8 cellular contexts compared by ENCODE assay signal in the genomic region with DNA sequence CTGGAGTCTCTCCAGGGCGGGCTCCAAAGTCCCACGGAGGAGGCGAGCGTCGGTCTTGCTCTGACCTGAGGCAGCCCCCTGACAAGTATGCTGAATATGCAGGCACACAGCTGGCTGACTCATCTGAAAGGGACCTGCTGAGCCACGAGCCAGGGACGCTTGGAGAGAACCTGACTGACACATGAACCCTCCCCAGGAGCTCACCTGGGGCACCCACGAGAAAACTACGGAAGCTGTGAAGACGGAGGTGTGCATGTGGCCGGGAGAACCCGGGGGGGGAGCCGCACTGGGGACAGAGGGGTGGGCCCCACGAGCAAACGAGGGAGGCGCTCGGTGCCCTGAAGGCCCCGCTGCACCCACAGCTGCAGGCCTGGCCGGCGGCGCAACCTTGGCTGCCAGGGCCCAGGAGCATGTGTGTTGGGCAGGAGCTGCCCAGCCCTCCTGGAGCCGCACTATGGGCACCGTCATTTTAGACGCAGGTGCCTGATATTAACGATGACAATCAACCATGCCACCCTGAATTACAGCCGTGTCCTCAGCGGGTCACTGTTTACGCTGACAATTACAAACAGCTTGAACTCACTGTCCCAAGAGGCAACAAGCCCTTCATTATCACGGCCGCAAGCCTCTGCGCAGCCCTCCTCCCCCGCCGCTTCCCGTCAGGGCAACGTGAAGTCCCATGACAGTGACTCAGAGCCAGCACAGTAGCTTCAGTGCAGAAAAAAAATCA.
A peak's percentile ranks its signal among the peaks of the same experiment; 100 is the strongest.
DNase-seq lines count a peak whose midpoint lies in the region; ATAC-seq and TF ChIP-seq lines count a peak whose summit lies in the region.

No MANE protein-coding gene starts in this region.

- peak overlapping the region; percentile 75 for H3K18ac ChIP-seq in IMR-90 (ENCODE audit: low read depth, low read length)

- H3K27me3 ChIP-seq in IMR-90 (ENCODE audit: control insufficient read depth, insufficient read depth, low read length): no peaks in the 10 kb centered on the region
- H3K27me3 ChIP-seq in heart right ventricle: peaks cover 0 to 3% (median 0%) of the 10 kb centered on the region in 7 donors

- TF ChIP-seq RAD21 in IMR-90 (IDR thresholded peaks at IDR 0.05; ENCODE audit: low read length): 0 out of 2 replicates have a peak, but pooled peaks have one; percentile 15

- peak overlapping the region; percentile 90; the same call in 1 of the 2 replicates for H3K23ac ChIP-seq in IMR-90 (ENCODE audit: low read depth, low read length)

- H3K27ac ChIP-seq in IMR-90 (ENCODE audit: insufficient read depth, low read length) (peak overlapping the region; percentile 19), heart right ventricle (peak overlapping the region; percentile 70 to 94 (median 82))

- peaks cover 71% of the 10 kb centered on the region for H4K20me1 ChIP-seq in IMR-90 (ENCODE audit: insufficient read depth, low read length)

- H3K79me1 ChIP-seq in IMR-90 (ENCODE audit: low read depth in 1 of 2, low read length in 2 of 2): peaks cover 43 to 96% of the 10 kb centered on the region in 2 experiments

- H3K36me3 ChIP-seq in IMR-90 (ENCODE audit: control insufficient read depth, insufficient read depth, low read length) (peaks cover 2% of the 10 kb centered on the region; the same call in 1 of the 2 replicates), heart right ventricle (peaks cover 0 to 9% (median 0%) of the 10 kb centered on the region in 9 donors)

- no peaks in the 10 kb centered on the region for H3K9me3 Mint-ChIP-seq in activated B cell treated with CpG ODN at 0.5 μM for 24 hours
- H3K9me3 Mint-ChIP-seq in activated CD4-positive, alpha-beta T cell treated with anti-CD3 and anti-CD28 coated beads, Interleukin-2, amount 10 ng/mL, durations not matched to agents 24 days and 14 days: no peaks in the 10 kb centered on the region

- H4K8ac ChIP-seq in IMR-90 (ENCODE audit: low read depth in 2 of 2, low read length in 2 of 2): peak overlapping the region; percentile 60 to 78; a peak in 3 of 4 replicates

- H3K27ac Mint-ChIP-seq in activated B cell treated with CpG ODN at 0.5 μM for 24 hours: no peak overlapping the region
- H3K27ac Mint-ChIP-seq in activated CD4-positive, alpha-beta T cell treated with anti-CD3 and anti-CD28 coated beads, Interleukin-2, amount 10 ng/mL, durations not matched to agents 24 days and 14 days: no peak overlapping the region

- peak overlapping the region; percentile 55; the same call in 1 of the 2 replicates for H4K5ac ChIP-seq in IMR-90 (ENCODE audit: low read depth, low read length)

- H3K4me3 ChIP-seq in IMR-90 (ENCODE audit: insufficient read depth, low read depth, low read length): no peak overlapping the region
- peak overlapping the region in 8 of 10 donors; percentile 1 to 40 (median 24) for H3K4me3 ChIP-seq in heart right ventricle

- peak overlapping the region; percentile 82 for H2BK120ac ChIP-seq in IMR-90 (ENCODE audit: low read depth, low read length)

- H3K4me1 ChIP-seq in IMR-90 (ENCODE audit: control insufficient read depth, insufficient read depth, low read length): peaks cover 31% of the 10 kb centered on the region
- peaks cover 10 to 58% (median 32%) of the 10 kb centered on the region in 9 donors for H3K4me1 ChIP-seq in heart right ventricle

- no peaks in the 10 kb centered on the region for H3K36me3 Mint-ChIP-seq in activated B cell treated with CpG ODN at 0.5 μM for 24 hours (ENCODE audit: low read depth)
- no peaks in the 10 kb centered on the region for H3K36me3 Mint-ChIP-seq in activated CD4-positive, alpha-beta T cell treated with anti-CD3 and anti-CD28 coated beads, Interleukin-2, amount 10 ng/mL, durations not matched to agents 24 days and 14 days (ENCODE audit: low read depth)

- H2BK15ac ChIP-seq in IMR-90 (ENCODE audit: low read depth, low read length): peak overlapping the region; percentile 24; the same call in 1 of the 3 replicates

- peak overlapping the region; percentile 49; the same call in 1 of the 2 replicates for H3K4me2 ChIP-seq in IMR-90 (ENCODE audit: low read depth, low read length)

- no peak overlapping the region for H3K9ac ChIP-seq in IMR-90 (ENCODE audit: low read depth, low read length)

- WGBS in IMR-90 (ENCODE audit: extremely low coverage in 2 of 2, insufficient read length in 1 of 2), 2 experiments: 42% methylated on average over 14 of the region's 35 CpGs; no CpG with 5 or more reads in 1 of the 2 experiments
- WGBS in heart right ventricle, 2 donors: 27 to 30% methylated on average over 35 of the region's 35 CpGs

- peak overlapping the region; percentile 79; the same call in 1 of the 2 replicates for H2AK5ac ChIP-seq in IMR-90 (ENCODE audit: low read depth, low read length)

- H3K14ac ChIP-seq in IMR-90 (replicated peaks; ENCODE audit: low read depth, low read length): peak overlapping the region; percentile 70

- H4K91ac ChIP-seq in IMR-90 (ENCODE audit: insufficient read depth, low read depth, low read length): peak overlapping the region; percentile 65

- peak overlapping the region; percentile 77 for H2AFZ ChIP-seq in IMR-90 (replicated peaks; ENCODE audit: low read length, poor library complexity)

- H3K9me3 ChIP-seq in IMR-90 (ENCODE audit: control insufficient read depth, insufficient read depth, low read length): no peaks in the 10 kb centered on the region
- H3K9me3 ChIP-seq in heart right ventricle: no peaks in the 10 kb centered on the region

- POLR2A ChIA-PET in IMR-90 (lab: Charles Lee; ENCODE audit: unreplicated experiment): no interaction called here
- POLR2A ChIA-PET in activated B cell treated with CpG ODN at 0.5 μM for 24 hours (lab: Charles Lee): no interaction called here

- no TSS peak for BruUV-seq in IMR-90 (replicated peaks; lab: Mats Ljungman, UMichigan)

- H3K27me3 Mint-ChIP-seq in activated B cell treated with CpG ODN at 0.5 μM for 24 hours: peaks cover 44% of the 10 kb centered on the region
- H3K27me3 Mint-ChIP-seq in activated CD4-positive, alpha-beta T cell treated with anti-CD3 and anti-CD28 coated beads, Interleukin-2, amount 10 ng/mL, durations not matched to agents 24 days and 14 days: peaks cover 15% of the 10 kb centered on the region

- in situ Hi-C loops in IMR-90 (cut with MboI; ENCODE audit: low sequenced_read_pairs): no loop called here

- CTCF ChIA-PET in IMR-90 (lab: Yijun Ruan, JAX) (interaction anchor here (1.0 kb wide), 1 partner anchor 15 kb away, joined by 3 read pairs; no protein-coding TSS in a partner anchor), activated B cell treated with CpG ODN at 0.5 μM for 24 hours (lab: Charles Lee) (no interaction called here)

- peak; percentile 85 for DNase-seq in IMR-90
- no peak for DNase-seq in activated B cell treated with CpG ODN at 0.5 μM for 24 hours
- peak; percentile 72 to 79 for DNase-seq in heart right ventricle
- peak; percentile 95 for DNase-seq in pons (ENCODE audit: low spot score)
- DNase-seq in activated CD4-positive, alpha-beta T cell treated with anti-CD3 and anti-CD28 coated beads, Interleukin-2, amount 10 ng/mL, durations not matched to agents 24 days and 14 days: no peak
- no peak for DNase-seq in stimulated activated CD4-positive, alpha-beta T cell treated with anti-CD3 and anti-CD28 coated beads, Interleukin-2, amount 100 ng/mL, for 24 hours

- peak overlapping the region; percentile 91 for H3K4ac ChIP-seq in IMR-90 (ENCODE audit: low read depth, low read length)

- H2BK20ac ChIP-seq in IMR-90 (ENCODE audit: low read depth, low read length): peak overlapping the region; percentile 86; the same call in 1 of the 2 replicates

- peaks cover 18% of the 10 kb centered on the region for H3K4me1 Mint-ChIP-seq in activated B cell treated with CpG ODN at 0.5 μM for 24 hours
- H3K4me1 Mint-ChIP-seq in activated CD4-positive, alpha-beta T cell treated with anti-CD3 and anti-CD28 coated beads, Interleukin-2, amount 10 ng/mL, durations not matched to agents 24 days and 14 days: no peaks in the 10 kb centered on the region

- intact Hi-C loops in IMR-90 (cut with micrococcal nuclease): no loop called here
- intact Hi-C loops in activated B cell treated with CpG ODN at 0.5 μM for 24 hours (cut with micrococcal nuclease): no loop called here
- intact Hi-C loops in heart right ventricle (cut with DNase I): loop anchor here in 5 of 10 donors (5.0 to 10.0 kb wide), 4 partner anchors 48 to 112 kb away; partner anchors contain the start of gene DIP2C (in 4 of the 5)
- intact Hi-C loops in activated CD4-positive, alpha-beta T cell treated with anti-CD3 and anti-CD28 coated beads, Interleukin-2, amount 10 ng/mL, durations not matched to agents 24 days and 14 days (cut with micrococcal nuclease): no loop called here

- 0 out of 2 replicates have a peak, but pooled peaks have one; percentile 15 for TF ChIP-seq POLR2A in IMR-90 (IDR thresholded peaks at IDR 0.05; ENCODE audit: low read depth, low read length)

- TF ChIP-seq CTCF in IMR-90 (conservative IDR thresholded peaks at IDR 0.05; ENCODE audit: low read depth, low read length) (no peak), activated B cell treated with CpG ODN at 0.5 μM for 24 hours (IDR thresholded peaks at IDR 0.05) (no peak), heart right ventricle (IDR thresholded peaks at IDR 0.05) (peak in 1 of 9 donors; percentile 10)

- dilution Hi-C loops in IMR-90 (cut with HindIII; ENCODE audit: low sequenced_read_pairs, unreplicated experiment): no loop called here

- H3K9me1 ChIP-seq in IMR-90 (ENCODE audit: insufficient read depth, low read length): peaks cover 34% of the 10 kb centered on the region

- no peak overlapping the region; the same call in 1 of the 2 replicates for H3K56ac ChIP-seq in IMR-90 (ENCODE audit: extremely low read depth, insufficient read depth, low read length)

- H2AK9ac ChIP-seq in IMR-90 (replicated peaks; ENCODE audit: low read depth, low read length, poor library complexity): peak overlapping the region; percentile 85

- peak overlapping the region; percentile 59 for H2BK5ac ChIP-seq in IMR-90 (ENCODE audit: low read depth, low read length, poor library complexity, severe bottlenecking)

- ATAC-seq in IMR-90 (ENCODE audit: low read depth) (peak; percentile 81), activated B cell treated with CpG ODN at 0.5 μM for 24 hours (ENCODE audit: low read depth) (peak; percentile 45), heart right ventricle (peak; percentile 81 to 92 (median 90)), HG02870 (IDR thresholded peaks at IDR 0.05; ENCODE audit: unreplicated experiment) (no peak), GM19463 (IDR thresholded peaks at IDR 0.05; ENCODE audit: unreplicated experiment) (no peak)

- H3K4me3 Mint-ChIP-seq in activated B cell treated with CpG ODN at 0.5 μM for 24 hours: no peak overlapping the region
- H3K4me3 Mint-ChIP-seq in activated CD4-positive, alpha-beta T cell treated with anti-CD3 and anti-CD28 coated beads, Interleukin-2, amount 10 ng/mL, durations not matched to agents 24 days and 14 days: no peak overlapping the region

TF ChIP-seq in IMR-90, 13 proteins besides CTCF, POLR2A, EP300 and RAD21 (continues in another document):
- TF ChIP-seq, protein P1, sequence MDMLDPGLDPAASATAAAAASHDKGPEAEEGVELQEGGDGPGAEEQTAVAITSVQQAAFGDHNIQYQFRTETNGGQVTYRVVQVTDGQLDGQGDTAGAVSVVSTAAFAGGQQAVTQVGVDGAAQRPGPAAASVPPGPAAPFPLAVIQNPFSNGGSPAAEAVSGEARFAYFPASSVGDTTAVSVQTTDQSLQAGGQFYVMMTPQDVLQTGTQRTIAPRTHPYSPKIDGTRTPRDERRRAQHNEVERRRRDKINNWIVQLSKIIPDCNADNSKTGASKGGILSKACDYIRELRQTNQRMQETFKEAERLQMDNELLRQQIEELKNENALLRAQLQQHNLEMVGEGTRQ (IDR thresholded peaks at IDR 0.05; ENCODE audit: low read depth, low read length): peak; percentile 39; the same call in 1 of the 2 replicates

Comparison
In these comparisons a context has a peak if more than half of its experiments do, and no peak if none do; other contexts are left out.
1. ATAC-seq: peak in IMR-90 (single experiment), activated B cell treated with CpG ODN at 0.5 μM for 24 hours (single experiment) and heart right ventricle (8 of 8); none in HG02870 (single experiment) and GM19463 (single experiment).
2. DNase-seq: peak in IMR-90 (single experiment), heart right ventricle (2 of 2) and pons (single experiment); none in activated B cell treated with CpG ODN at 0.5 μM for 24 hours (single experiment), activated CD4-positive, alpha-beta T cell treated with anti-CD3 and anti-CD28 coated beads, Interleukin-2, amount 10 ng/mL, durations not matched to agents 24 days and 14 days (single experiment) and stimulated activated CD4-positive, alpha-beta T cell treated with anti-CD3 and anti-CD28 coated beads, Interleukin-2, amount 100 ng/mL, for 24 hours (0 of 2).